ENCODE assay signal across 8 cellular contexts in genomic region chr18:11851156-11852047, GRCh38. TPM values are rescaled to one million over a fixed set of nuclear protein-coding genes. Genes with fewer than 3 reads are reported as not detected.
DNase-seq lines count a peak whose midpoint lies in the region; ATAC-seq and TF ChIP-seq lines count a peak whose summit lies in the region.

A gene with protein sequence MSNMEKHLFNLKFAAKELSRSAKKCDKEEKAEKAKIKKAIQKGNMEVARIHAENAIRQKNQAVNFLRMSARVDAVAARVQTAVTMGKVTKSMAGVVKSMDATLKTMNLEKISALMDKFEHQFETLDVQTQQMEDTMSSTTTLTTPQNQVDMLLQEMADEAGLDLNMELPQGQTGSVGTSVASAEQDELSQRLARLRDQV (plus strand): TSS chr18:11851413. CDS start chr18:11851512, 99 bp downstream.

- peaks cover 40% of the 10 kb centered on the region for H3K4me1 Mint-ChIP-seq in activated naive CD8-positive, alpha-beta T cell treated with anti-CD3 and anti-CD28 coated beads for 36 hours
- H3K4me1 Mint-ChIP-seq in glutamatergic neuron (ENCODE audit: low read depth, unreplicated experiment) (peaks cover 17% of the 10 kb centered on the region), osteocyte (ENCODE audit: unreplicated experiment) (peaks cover 43% of the 10 kb centered on the region)

- no peaks in the 10 kb centered on the region for H3K9me3 Mint-ChIP-seq in activated naive CD8-positive, alpha-beta T cell treated with anti-CD3 and anti-CD28 coated beads for 36 hours
- H3K9me3 Mint-ChIP-seq in glutamatergic neuron (ENCODE audit: unreplicated experiment) (peaks cover 15% of the 10 kb centered on the region), osteocyte (ENCODE audit: unreplicated experiment) (no peaks in the 10 kb centered on the region)

- under 1% methylated on average over 67 of the region's 67 CpGs for WGBS in thymus

- ATAC-seq in HG02610 (IDR thresholded peaks at IDR 0.05; ENCODE audit: unreplicated experiment) = peak; percentile 96

- H3K4me3 ChIP-seq in GM08714 (ENCODE audit: low read length) (peak within 1 kb of the TSS; percentile 73), thymus (ENCODE audit: low read length) (peak within 1 kb of the TSS; percentile 99)

- no peaks in the 10 kb centered on the region for H3K27me3 ChIP-seq in thymus (ENCODE audit: control insufficient read depth, insufficient read depth)

- peak within 1 kb of the TSS; percentile 100 for H3K27ac Mint-ChIP-seq in activated naive CD8-positive, alpha-beta T cell treated with anti-CD3 and anti-CD28 coated beads for 36 hours
- H3K27ac Mint-ChIP-seq in glutamatergic neuron (ENCODE audit: unreplicated experiment) (peak within 1 kb of the TSS; percentile 100), osteocyte (ENCODE audit: unreplicated experiment) (peak within 1 kb of the TSS; percentile 100)

- peaks cover 11% of the 10 kb centered on the region for H3K4me1 ChIP-seq in thymus (ENCODE audit: control insufficient read depth, insufficient read depth, low read length)

- H3K9me3 ChIP-seq in thymus (ENCODE audit: control insufficient read depth) = no peaks in the 10 kb centered on the region

- DNase-seq in NCI-H1105 (lab: John Stamatoyannopoulos, UW) (peak; percentile 95), SKM-1 treated with dmso at 0.1 percent for 144 hours (lab: John Stamatoyannopoulos, UW; ENCODE audit: unreplicated experiment) (peak; percentile 92), glutamatergic neuron (peak; percentile 99), osteocyte (ENCODE audit: extremely low spot score, unreplicated experiment) (peak; percentile 98)
- DNase-seq in activated naive CD8-positive, alpha-beta T cell treated with anti-CD3 and anti-CD28 coated beads for 36 hours = peak; percentile 96

- TF ChIP-seq CTCF in glutamatergic neuron (IDR thresholded peaks at IDR 0.05; ENCODE audit: partially characterized antibody, unreplicated experiment) (no peak), osteocyte (IDR thresholded peaks at IDR 0.05) (no peak)

- peak within 1 kb of the TSS; percentile 100 for H3K4me3 Mint-ChIP-seq in activated naive CD8-positive, alpha-beta T cell treated with anti-CD3 and anti-CD28 coated beads for 36 hours
- H3K4me3 Mint-ChIP-seq in glutamatergic neuron (ENCODE audit: unreplicated experiment) (peak within 1 kb of the TSS; percentile 97), osteocyte (ENCODE audit: unreplicated experiment) (peak within 1 kb of the TSS; percentile 100)

- H3K27me3 Mint-ChIP-seq in activated naive CD8-positive, alpha-beta T cell treated with anti-CD3 and anti-CD28 coated beads for 36 hours = no peaks in the 10 kb centered on the region
- H3K27me3 Mint-ChIP-seq in glutamatergic neuron (ENCODE audit: unreplicated experiment) (peaks cover 6% of the 10 kb centered on the region), osteocyte (ENCODE audit: unreplicated experiment) (peaks cover 4% of the 10 kb centered on the region)

- peaks cover 2% of the 10 kb centered on the region for H3K36me3 Mint-ChIP-seq in activated naive CD8-positive, alpha-beta T cell treated with anti-CD3 and anti-CD28 coated beads for 36 hours
- H3K36me3 Mint-ChIP-seq in glutamatergic neuron (ENCODE audit: unreplicated experiment) (no peaks in the 10 kb centered on the region), osteocyte (ENCODE audit: unreplicated experiment) (peaks cover 2% of the 10 kb centered on the region)

- H3K36me3 ChIP-seq in thymus (ENCODE audit: control insufficient read depth, insufficient read depth) = peaks cover 5% of the 10 kb centered on the region

- H3K27ac ChIP-seq in thymus (ENCODE audit: low read depth) = peak within 1 kb of the TSS; percentile 95

RNA-seq across cellular contexts. Expression of the gene that starts here (rescaled TPM):
- 10 to 100 TPM; 22.8 to 23.0 TPM for total RNA-seq in activated naive CD8-positive, alpha-beta T cell treated with anti-CD3 and anti-CD28 coated beads for 36 hours
- total RNA-seq in glutamatergic neuron (ENCODE audit: unreplicated experiment) (56.1 TPM), osteocyte (45.6 and 50.3 TPM in 2 replicates)
- 74.2 TPM for polyA plus RNA-seq in thymus

Comparison
In these comparisons a context has a peak if more than half of its experiments do, and no peak if none do; other contexts are left out.
1. Peak in every context shown above with its lines: DNase-seq, ATAC-seq, H3K4me3 ChIP-seq and H3K27ac ChIP-seq.